ENCODE assay signal across 26 cellular contexts in the genomic region with DNA sequence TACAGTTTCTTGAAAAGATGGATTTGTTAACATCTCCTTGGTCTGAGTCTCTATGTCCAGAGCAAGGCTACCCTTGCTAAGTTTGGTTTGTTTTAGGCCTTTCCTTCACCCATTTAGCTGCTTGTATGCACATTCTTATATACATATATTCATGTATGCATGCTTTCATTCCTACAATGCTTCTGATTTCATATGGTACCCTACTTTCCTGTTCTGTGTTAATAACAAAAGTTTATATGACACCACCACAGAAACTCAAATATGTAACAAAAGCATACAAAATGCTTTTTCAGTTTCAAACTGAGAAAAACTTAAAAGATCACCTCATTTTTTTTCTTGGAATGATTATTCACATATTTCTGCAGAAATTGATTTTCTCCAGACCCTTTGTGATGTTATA.
"Had no signal": no experiment of that assay in that cellular context is flagged by ENCODE, and none has a peak within 500 bp of the region (broad histone marks: within the 10 kb centered on the region; RNA-seq: fewer than 3 reads in every experiment).

No MANE protein-coding gene starts in this region.

- H3K27ac Mint-ChIP-seq: dendritic cell treated with granulocyte-macrophage colony-stimulating factor and Interleukin-4, amounts not matched to agents 40 ng/mL and 50 ng/mL, for 4 days; effector memory CD8-positive, alpha-beta T cell; endodermal cell; mesothelial cell of epicardium had no signal

- ATAC-seq: effector memory CD8-positive, alpha-beta T cell; esophagus mucosa; gastrocnemius medialis; heart right ventricle; left cardiac atrium; left lung; left ventricle myocardium superior; lower lobe of right lung; mucosa of descending colon had no signal

- H3K36me3 Mint-ChIP-seq: mesothelial cell of epicardium had no signal

- H3K4me1 ChIP-seq: colonic mucosa, esophagus squamous epithelium, gastrocnemius medialis, heart right ventricle, left lung, lower lobe of right lung had no signal

- H3K4me3 Mint-ChIP-seq: dendritic cell treated with granulocyte-macrophage colony-stimulating factor and Interleukin-4, amounts not matched to agents 40 ng/mL and 50 ng/mL, for 4 days; effector memory CD8-positive, alpha-beta T cell; endodermal cell; mesothelial cell of epicardium had no signal

- H3K27me3 ChIP-seq: colonic mucosa, esophagus squamous epithelium, gastrocnemius medialis, heart right ventricle, left lung had no signal

- H3K36me3 ChIP-seq: colonic mucosa, gastrocnemius medialis, left lung had no signal

- FAIRE-seq: endometrium, islet of Langerhans, keratinocyte had no signal

- H3K4me1 Mint-ChIP-seq: endodermal cell, mesothelial cell of epicardium had no signal

- DNase-seq: colonic mucosa; cortex of kidney; effector CD8-positive, alpha-beta T cell; effector memory CD8-positive, alpha-beta T cell; endodermal cell; erythroblast; esophagus squamous epithelium; foreskin melanocyte; gastrocnemius medialis; glutamatergic neuron; head of caudate nucleus; heart right ventricle; hippocampal formation; left cardiac atrium; left lung; left ventricle myocardium superior; lower lobe of right lung; mesenchymal stem cell; mucosa of descending colon had no signal

- H3K27me3 Mint-ChIP-seq: dendritic cell treated with granulocyte-macrophage colony-stimulating factor and Interleukin-4, amounts not matched to agents 40 ng/mL and 50 ng/mL, for 4 days; effector memory CD8-positive, alpha-beta T cell had no signal

- H3K9me3 ChIP-seq: colonic mucosa, esophagus squamous epithelium, gastrocnemius medialis, heart right ventricle, left lung, lower lobe of right lung, mucosa of descending colon had no signal

- H3K4me3 ChIP-seq: colonic mucosa, esophagus squamous epithelium, gastrocnemius medialis, heart right ventricle, left lung, lower lobe of right lung, mucosa of descending colon had no signal

- H3K9me3 Mint-ChIP-seq: dendritic cell treated with granulocyte-macrophage colony-stimulating factor and Interleukin-4, amounts not matched to agents 40 ng/mL and 50 ng/mL, for 4 days; effector memory CD8-positive, alpha-beta T cell had no signal

- H3K27ac ChIP-seq: colonic mucosa, epithelial cell of prostate, esophagus squamous epithelium, gastrocnemius medialis, heart right ventricle, left lung, lower lobe of right lung had no signal
